Comparison of ENCODE assay signal across 1 cellular context in the genomic region with DNA sequence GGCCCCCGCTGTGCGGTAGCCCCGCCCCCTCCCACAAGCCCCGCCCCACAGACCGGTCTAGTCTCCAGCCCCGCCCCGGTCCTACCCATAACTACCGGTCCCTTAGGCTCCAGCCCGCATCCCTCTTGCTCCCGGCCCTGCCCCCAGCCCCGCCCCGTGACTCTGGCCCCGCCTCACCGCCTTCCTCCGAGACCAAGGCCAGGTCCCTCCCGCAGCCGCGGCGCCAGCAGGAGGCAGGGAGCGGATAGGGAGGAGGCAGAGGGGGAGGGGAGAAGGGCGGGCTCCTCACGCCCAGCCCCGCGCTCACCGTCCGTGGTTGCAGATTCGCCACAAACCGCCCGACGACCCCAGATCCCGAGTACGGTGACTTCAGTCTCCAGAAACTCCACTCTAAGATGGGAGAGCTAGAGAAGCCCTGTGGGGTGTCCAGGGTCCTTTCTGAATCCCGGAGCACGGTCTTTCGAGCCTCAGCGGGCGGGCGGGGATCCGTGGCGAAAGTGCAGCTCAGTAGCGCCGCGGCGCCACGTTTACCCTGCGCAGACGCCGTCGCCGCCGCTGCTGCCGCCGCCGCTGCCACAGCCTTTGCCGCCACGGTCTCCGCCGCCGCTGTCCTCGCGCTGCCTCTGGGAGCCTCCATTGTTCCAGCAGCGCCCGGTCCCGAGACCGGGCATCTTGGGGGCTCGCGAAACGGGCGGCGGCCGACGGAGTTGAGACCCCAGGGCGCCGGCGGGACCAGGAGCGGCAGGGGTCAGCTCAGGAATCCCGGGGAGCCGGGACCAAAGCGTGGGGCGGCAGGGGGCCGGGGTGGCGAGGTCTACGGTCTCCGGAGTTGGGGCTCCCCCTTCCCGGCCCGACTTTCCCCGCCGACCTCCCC.
TF ChIP-seq lines count a peak whose summit lies in the region.

BRPF1 (plus strand) TSS at position 530 of the 874 bp plus-strand sequence. CDS start 2,406 bp downstream, outside the sequence.

TF ChIP-seq in HEK293, 187 proteins besides CTCF, POLR2A, EP300 and RAD21 (continued from another document and continues in another):
- TF ChIP-seq ZNF701 (tag by site-specific recombination; IDR thresholded peaks at IDR 0.05) (no peak), HOXD13 (CRISPR knock-in tag; IDR thresholded peaks at IDR 0.05; ENCODE audit: borderline replicate concordance) (no peak), OSR2 (tag by site-specific recombination; IDR thresholded peaks at IDR 0.05) (peak; percentile 84), ZNF266 (tag by site-specific recombination; IDR thresholded peaks at IDR 0.05; ENCODE audit: low read depth) (no peak), KLF9 (tag by site-specific recombination; IDR thresholded peaks at IDR 0.05; ENCODE audit: low read depth) (peak; percentile 98), KLF10 (tag by site-specific recombination; IDR thresholded peaks at IDR 0.05) (peak; percentile 93), TCF7L2 (IDR thresholded peaks at IDR 0.05; ENCODE audit: borderline replicate concordance, low read depth, low read length) (no peak), ZNF184 (tag by site-specific recombination; IDR thresholded peaks at IDR 0.05) (peak; percentile 72; the same call in 1 of the 2 replicates), ZNF768 (tag by site-specific recombination; IDR thresholded peaks at IDR 0.05) (peak; percentile 12; the same call in 1 of the 2 replicates), MYNN (tag by site-specific recombination; IDR thresholded peaks at IDR 0.05; ENCODE audit: borderline replicate concordance) (peak; percentile 56; the same call in 1 of the 2 replicates), ZNF292 (tag by site-specific recombination; IDR thresholded peaks at IDR 0.05; ENCODE audit: borderline replicate concordance, low read depth) (no peak), ZEB2 (tag by site-specific recombination; IDR thresholded peaks at IDR 0.05) (peak; percentile 100), ZNF707 (tag by site-specific recombination; IDR thresholded peaks at IDR 0.05) (no peak), GLIS1 (tag by site-specific recombination; IDR thresholded peaks at IDR 0.05) (peak; percentile 85), ZBTB26 (tag by site-specific recombination; optimal IDR thresholded peaks at IDR 0.05) (peak; percentile 90), KLF16 (tag by site-specific recombination; IDR thresholded peaks at IDR 0.05) (peak; percentile 100), ZNF776 (tag by site-specific recombination; IDR thresholded peaks at IDR 0.05; ENCODE audit: borderline replicate concordance) (peak; percentile 87), ZNF121 (tag by site-specific recombination; IDR thresholded peaks at IDR 0.05) (peak; percentile 42; the same call in 1 of the 2 replicates), ZNF211 (tag by site-specific recombination; IDR thresholded peaks at IDR 0.05; ENCODE audit: low read depth) (no peak), ZIC2 (tag by site-specific recombination; IDR thresholded peaks at IDR 0.05) (peak; percentile 81), ZNF791 (tag by site-specific recombination; IDR thresholded peaks at IDR 0.05) (no peak), EGR2 (tag by site-specific recombination; IDR thresholded peaks at IDR 0.05; ENCODE audit: low read depth) (peak; percentile 70), ZNF514 (tag by site-specific recombination; IDR thresholded peaks at IDR 0.05) (no peak), MEIS1 (CRISPR knock-in tag; IDR thresholded peaks at IDR 0.05; ENCODE audit: borderline replicate concordance) (no peak), ZSCAN4 (tag by site-specific recombination; IDR thresholded peaks at IDR 0.05) (peak; percentile 60; the same call in 1 of the 2 replicates), ZNF561 (tag by site-specific recombination; IDR thresholded peaks at IDR 0.05; ENCODE audit: borderline replicate concordance) (peak; percentile 99), ZNF140 (tag by site-specific recombination; IDR thresholded peaks at IDR 0.05) (no peak), ZNF175 (tag by site-specific recombination; IDR thresholded peaks at IDR 0.05) (no peak), SALL2 (tag by site-specific recombination; IDR thresholded peaks at IDR 0.05; ENCODE audit: borderline replicate concordance) (peak; percentile 91), ZNF132 (tag by site-specific recombination; IDR thresholded peaks at IDR 0.05; ENCODE audit: borderline replicate concordance) (no peak), ZNF214 (tag by site-specific recombination; IDR thresholded peaks at IDR 0.05; ENCODE audit: borderline replicate concordance) (no peak), ZNF585B (tag by site-specific recombination; IDR thresholded peaks at IDR 0.05) (no peak), ZNF174 (tag by site-specific recombination; IDR thresholded peaks at IDR 0.05) (no peak; the same call in 1 of the 2 replicates), ZNF792 (tag by site-specific recombination; IDR thresholded peaks at IDR 0.05) (no peak), ZNF48 (tag by site-specific recombination; IDR thresholded peaks at IDR 0.05) (no peak), ZNF660 (tag by site-specific recombination; IDR thresholded peaks at IDR 0.05) (peak; percentile 91; the same call in 1 of the 2 replicates), ZNF488 (tag by site-specific recombination; IDR thresholded peaks at IDR 0.05) (peak; percentile 40; the same call in 1 of the 2 replicates), RBAK (tag by site-specific recombination; IDR thresholded peaks at IDR 0.05) (no peak), ZNF560 (tag by site-specific recombination; IDR thresholded peaks at IDR 0.05; ENCODE audit: borderline replicate concordance) (no peak), REPIN1 (tag by site-specific recombination; IDR thresholded peaks at IDR 0.05; ENCODE audit: low read depth) (0 out of 2 replicates have a peak, but pooled peaks have one; percentile 65)
- TF ChIP-seq, protein P1, sequence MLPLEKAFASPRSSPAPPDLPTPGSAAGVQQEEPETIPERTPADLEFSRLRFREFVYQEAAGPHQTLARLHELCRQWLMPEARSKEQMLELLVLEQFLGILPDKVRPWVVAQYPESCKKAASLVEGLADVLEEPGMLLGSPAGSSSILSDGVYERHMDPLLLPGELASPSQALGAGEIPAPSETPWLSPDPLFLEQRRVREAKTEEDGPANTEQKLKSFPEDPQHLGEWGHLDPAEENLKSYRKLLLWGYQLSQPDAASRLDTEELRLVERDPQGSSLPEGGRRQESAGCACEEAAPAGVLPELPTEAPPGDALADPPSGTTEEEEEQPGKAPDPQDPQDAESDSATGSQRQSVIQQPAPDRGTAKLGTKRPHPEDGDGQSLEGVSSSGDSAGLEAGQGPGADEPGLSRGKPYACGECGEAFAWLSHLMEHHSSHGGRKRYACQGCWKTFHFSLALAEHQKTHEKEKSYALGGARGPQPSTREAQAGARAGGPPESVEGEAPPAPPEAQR (tag by site-specific recombination; IDR thresholded peaks at IDR 0.05) = peak; percentile 59; the same call in 1 of the 2 replicates
- TF ChIP-seq, protein P2, sequence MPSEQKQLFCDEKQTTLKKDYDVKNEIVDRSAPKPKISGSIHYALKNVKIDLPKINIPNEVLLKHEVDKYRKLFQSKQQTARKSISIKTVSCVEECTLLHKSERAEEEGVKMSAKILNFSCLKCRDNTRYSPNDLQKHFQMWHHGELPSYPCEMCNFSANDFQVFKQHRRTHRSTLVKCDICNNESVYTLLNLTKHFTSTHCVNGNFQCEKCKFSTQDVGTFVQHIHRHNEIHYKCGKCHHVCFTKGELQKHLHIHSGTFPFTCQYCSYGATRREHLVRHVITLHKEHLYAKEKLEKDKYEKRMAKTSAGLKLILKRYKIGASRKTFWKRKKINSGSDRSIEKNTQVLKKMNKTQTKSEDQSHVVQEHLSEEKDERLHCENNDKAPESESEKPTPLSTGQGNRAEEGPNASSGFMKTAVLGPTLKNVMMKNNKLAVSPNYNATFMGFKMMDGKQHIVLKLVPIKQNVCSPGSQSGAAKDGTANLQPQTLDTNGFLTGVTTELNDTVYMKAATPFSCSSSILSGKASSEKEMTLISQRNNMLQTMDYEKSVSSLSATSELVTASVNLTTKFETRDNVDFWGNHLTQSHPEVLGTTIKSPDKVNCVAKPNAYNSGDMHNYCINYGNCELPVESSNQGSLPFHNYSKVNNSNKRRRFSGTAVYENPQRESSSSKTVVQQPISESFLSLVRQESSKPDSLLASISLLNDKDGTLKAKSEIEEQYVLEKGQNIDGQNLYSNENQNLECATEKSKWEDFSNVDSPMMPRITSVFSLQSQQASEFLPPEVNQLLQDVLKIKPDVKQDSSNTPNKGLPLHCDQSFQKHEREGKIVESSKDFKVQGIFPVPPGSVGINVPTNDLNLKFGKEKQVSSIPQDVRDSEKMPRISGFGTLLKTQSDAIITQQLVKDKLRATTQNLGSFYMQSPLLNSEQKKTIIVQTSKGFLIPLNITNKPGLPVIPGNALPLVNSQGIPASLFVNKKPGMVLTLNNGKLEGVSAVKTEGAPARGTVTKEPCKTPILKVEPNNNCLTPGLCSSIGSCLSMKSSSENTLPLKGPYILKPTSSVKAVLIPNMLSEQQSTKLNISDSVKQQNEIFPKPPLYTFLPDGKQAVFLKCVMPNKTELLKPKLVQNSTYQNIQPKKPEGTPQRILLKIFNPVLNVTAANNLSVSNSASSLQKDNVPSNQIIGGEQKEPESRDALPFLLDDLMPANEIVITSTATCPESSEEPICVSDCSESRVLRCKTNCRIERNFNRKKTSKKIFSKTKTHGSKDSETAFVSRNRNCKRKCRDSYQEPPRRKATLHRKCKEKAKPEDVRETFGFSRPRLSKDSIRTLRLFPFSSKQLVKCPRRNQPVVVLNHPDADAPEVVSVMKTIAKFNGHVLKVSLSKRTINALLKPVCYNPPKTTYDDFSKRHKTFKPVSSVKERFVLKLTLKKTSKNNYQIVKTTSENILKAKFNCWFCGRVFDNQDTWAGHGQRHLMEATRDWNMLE (tag by site-specific recombination; conservative IDR thresholded peaks at IDR 0.05; ENCODE audit: low read depth) = peak; percentile 78
- TF ChIP-seq, protein P3, sequence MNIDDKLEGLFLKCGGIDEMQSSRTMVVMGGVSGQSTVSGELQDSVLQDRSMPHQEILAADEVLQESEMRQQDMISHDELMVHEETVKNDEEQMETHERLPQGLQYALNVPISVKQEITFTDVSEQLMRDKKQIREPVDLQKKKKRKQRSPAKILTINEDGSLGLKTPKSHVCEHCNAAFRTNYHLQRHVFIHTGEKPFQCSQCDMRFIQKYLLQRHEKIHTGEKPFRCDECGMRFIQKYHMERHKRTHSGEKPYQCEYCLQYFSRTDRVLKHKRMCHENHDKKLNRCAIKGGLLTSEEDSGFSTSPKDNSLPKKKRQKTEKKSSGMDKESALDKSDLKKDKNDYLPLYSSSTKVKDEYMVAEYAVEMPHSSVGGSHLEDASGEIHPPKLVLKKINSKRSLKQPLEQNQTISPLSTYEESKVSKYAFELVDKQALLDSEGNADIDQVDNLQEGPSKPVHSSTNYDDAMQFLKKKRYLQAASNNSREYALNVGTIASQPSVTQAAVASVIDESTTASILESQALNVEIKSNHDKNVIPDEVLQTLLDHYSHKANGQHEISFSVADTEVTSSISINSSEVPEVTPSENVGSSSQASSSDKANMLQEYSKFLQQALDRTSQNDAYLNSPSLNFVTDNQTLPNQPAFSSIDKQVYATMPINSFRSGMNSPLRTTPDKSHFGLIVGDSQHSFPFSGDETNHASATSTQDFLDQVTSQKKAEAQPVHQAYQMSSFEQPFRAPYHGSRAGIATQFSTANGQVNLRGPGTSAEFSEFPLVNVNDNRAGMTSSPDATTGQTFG (tag by site-specific recombination; IDR thresholded peaks at IDR 0.05; ENCODE audit: borderline replicate concordance) = peak; percentile 93; the same call in 1 of the 2 replicates
- TF ChIP-seq, protein P4, sequence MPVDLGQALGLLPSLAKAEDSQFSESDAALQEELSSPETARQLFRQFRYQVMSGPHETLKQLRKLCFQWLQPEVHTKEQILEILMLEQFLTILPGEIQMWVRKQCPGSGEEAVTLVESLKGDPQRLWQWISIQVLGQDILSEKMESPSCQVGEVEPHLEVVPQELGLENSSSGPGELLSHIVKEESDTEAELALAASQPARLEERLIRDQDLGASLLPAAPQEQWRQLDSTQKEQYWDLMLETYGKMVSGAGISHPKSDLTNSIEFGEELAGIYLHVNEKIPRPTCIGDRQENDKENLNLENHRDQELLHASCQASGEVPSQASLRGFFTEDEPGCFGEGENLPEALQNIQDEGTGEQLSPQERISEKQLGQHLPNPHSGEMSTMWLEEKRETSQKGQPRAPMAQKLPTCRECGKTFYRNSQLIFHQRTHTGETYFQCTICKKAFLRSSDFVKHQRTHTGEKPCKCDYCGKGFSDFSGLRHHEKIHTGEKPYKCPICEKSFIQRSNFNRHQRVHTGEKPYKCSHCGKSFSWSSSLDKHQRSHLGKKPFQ (tag by site-specific recombination; IDR thresholded peaks at IDR 0.05) = peak; percentile 87
